1 cellular context compared by ENCODE assay signal in the genomic region with DNA sequence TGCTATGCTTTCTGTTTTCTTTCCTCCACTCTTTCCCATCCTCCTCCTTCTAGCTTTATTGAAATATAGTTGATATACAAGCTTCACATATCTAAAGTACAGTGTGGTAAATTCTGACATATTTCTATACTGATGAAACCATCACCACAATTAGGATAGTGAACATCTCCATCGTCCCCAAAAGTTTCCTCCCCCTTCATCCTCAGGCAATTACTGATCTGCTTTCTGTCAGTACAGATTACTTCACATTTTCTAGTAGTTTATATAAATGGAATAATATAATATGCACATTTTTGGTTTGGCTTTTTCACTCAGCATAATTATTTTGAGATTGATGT.
TF ChIP-seq lines count a peak whose summit lies in the region.

No MANE protein-coding gene starts in this region.

TF ChIP-seq in GM12878, 131 proteins besides CTCF, POLR2A, EP300 and RAD21:
- TF ChIP-seq NR2C2 (IDR thresholded peaks at IDR 0.05; ENCODE audit: borderline replicate concordance, control insufficient read depth, insufficient read length, low read depth) (peak; percentile 1), ZBTB33 (IDR thresholded peaks at IDR 0.05) (no peak)
